ENCODE assay signal across 1 cellular context in the genomic region with DNA sequence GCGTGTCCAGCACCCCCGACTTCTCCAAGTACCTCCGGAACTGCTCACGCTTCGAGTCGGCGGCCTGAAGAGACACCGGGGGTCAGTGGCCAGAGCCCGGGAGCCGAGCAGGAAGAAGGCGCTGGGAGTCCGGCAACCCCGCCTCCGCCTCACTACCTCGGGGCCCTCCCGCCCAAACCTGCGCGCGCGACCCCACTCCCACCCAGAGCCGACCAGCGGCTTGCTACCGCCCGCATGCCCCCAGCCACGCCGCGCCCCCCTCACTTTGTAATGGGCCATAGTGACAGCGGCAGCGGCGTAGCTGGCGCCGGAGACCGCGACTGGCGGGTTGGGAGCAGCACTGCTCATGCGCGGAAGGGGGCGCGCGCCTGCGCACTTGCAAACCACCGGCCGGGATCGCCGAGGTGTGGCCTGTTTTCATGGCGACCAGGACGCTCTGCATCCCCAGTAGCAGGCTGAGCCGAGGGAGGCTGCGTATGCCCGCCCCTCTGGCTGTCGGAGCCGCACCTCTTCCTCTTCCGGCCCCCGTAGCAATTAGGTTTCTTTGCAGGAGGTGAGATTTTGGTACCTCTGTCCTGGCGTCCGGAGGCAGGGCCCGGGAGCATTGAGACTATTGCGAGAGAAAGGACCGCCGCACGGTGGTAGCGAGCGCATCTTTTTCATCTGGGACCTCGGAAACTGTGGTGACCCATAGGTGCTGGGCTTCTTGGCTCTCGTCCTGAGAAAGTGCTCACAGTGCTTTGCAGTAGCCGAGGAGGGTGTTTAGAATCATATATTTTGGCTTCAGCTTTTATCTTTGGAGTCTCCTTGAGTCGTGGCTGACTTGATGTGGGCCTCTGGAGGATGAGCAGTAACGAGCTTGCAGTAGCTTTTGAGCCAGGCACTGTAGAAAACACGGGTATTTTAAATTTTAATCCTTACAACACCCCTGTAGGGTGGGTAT.
TF ChIP-seq lines count a peak whose summit lies in the region.

A gene with protein sequence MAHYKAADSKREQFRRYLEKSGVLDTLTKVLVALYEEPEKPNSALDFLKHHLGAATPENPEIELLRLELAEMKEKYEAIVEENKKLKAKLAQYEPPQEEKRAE (minus strand): TSS at position 322 of the 943 bp plus-strand sequence. CDS start 43 bp downstream, at position 279.

TF ChIP-seq in GM23338, 12 proteins besides CTCF, POLR2A, EP300 and RAD21:
- TF ChIP-seq, protein P1, sequence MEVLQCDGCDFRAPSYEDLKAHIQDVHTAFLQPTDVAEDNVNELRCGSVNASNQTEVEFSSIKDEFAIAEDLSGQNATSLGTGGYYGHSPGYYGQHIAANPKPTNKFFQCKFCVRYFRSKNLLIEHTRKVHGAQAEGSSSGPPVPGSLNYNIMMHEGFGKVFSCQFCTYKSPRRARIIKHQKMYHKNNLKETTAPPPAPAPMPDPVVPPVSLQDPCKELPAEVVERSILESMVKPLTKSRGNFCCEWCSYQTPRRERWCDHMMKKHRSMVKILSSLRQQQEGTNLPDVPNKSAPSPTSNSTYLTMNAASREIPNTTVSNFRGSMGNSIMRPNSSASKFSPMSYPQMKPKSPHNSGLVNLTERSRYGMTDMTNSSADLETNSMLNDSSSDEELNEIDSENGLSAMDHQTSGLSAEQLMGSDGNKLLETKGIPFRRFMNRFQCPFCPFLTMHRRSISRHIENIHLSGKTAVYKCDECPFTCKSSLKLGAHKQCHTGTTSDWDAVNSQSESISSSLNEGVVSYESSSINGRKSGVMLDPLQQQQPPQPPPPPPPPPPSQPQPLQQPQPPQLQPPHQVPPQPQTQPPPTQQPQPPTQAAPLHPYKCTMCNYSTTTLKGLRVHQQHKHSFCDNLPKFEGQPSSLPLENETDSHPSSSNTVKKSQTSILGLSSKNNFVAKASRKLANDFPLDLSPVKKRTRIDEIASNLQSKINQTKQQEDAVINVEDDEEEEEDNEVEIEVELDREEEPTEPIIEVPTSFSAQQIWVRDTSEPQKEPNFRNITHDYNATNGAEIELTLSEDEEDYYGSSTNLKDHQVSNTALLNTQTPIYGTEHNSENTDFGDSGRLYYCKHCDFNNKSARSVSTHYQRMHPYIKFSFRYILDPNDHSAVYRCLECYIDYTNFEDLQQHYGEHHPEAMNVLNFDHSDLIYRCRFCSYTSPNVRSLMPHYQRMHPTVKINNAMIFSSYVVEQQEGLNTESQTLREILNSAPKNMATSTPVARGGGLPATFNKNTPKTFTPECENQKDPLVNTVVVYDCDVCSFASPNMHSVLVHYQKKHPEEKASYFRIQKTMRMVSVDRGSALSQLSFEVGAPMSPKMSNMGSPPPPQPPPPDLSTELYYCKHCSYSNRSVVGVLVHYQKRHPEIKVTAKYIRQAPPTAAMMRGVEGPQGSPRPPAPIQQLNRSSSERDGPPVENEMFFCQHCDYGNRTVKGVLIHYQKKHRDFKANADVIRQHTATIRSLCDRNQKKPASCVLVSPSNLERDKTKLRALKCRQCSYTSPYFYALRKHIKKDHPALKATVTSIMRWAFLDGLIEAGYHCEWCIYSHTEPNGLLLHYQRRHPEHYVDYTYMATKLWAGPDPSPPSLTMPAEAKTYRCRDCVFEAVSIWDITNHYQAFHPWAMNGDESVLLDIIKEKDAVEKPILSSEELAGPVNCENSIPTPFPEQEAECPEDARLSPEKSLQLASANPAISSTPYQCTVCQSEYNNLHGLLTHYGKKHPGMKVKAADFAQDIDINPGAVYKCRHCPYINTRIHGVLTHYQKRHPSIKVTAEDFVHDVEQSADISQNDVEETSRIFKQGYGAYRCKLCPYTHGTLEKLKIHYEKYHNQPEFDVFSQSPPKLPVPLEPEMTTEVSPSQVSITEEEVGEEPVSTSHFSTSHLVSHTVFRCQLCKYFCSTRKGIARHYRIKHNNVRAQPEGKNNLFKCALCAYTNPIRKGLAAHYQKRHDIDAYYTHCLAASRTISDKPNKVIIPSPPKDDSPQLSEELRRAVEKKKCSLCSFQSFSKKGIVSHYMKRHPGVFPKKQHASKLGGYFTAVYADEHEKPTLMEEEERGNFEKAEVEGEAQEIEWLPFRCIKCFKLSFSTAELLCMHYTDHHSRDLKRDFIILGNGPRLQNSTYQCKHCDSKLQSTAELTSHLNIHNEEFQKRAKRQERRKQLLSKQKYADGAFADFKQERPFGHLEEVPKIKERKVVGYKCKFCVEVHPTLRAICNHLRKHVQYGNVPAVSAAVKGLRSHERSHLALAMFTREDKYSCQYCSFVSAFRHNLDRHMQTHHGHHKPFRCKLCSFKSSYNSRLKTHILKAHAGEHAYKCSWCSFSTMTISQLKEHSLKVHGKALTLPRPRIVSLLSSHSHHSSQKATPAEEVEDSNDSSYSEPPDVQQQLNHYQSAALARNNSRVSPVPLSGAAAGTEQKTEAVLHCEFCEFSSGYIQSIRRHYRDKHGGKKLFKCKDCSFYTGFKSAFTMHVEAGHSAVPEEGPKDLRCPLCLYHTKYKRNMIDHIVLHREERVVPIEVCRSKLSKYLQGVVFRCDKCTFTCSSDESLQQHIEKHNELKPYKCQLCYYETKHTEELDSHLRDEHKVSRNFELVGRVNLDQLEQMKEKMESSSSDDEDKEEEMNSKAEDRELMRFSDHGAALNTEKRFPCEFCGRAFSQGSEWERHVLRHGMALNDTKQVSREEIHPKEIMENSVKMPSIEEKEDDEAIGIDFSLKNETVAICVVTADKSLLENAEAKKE (CRISPR knock-in tag; IDR thresholded peaks at IDR 0.05) = no peak
- TF ChIP-seq POLR2AphosphoS5 (IDR thresholded peaks at IDR 0.05; ENCODE audit: low read depth) = peak; percentile 81
- no peak for TF ChIP-seq CREB1 (CRISPR knock-in tag; IDR thresholded peaks at IDR 0.05; ENCODE audit: low read depth)
- TF ChIP-seq, protein P2, sequence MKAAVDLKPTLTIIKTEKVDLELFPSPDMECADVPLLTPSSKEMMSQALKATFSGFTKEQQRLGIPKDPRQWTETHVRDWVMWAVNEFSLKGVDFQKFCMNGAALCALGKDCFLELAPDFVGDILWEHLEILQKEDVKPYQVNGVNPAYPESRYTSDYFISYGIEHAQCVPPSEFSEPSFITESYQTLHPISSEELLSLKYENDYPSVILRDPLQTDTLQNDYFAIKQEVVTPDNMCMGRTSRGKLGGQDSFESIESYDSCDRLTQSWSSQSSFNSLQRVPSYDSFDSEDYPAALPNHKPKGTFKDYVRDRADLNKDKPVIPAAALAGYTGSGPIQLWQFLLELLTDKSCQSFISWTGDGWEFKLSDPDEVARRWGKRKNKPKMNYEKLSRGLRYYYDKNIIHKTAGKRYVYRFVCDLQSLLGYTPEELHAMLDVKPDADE (IDR thresholded peaks at IDR 0.05) = peak; percentile 39; the same call in 1 of the 2 replicates
- TF ChIP-seq NANOG (IDR thresholded peaks at IDR 0.05; ENCODE audit: borderline replicate concordance) = no peak
- no peak for TF ChIP-seq EZH2 (IDR thresholded peaks at IDR 0.05; ENCODE audit: low read depth, unreplicated experiment)
- no peak for TF ChIP-seq STAT1 (IDR thresholded peaks at IDR 0.05; ENCODE audit: unreplicated experiment)
- TF ChIP-seq EZH2phosphoT487 (IDR thresholded peaks at IDR 0.05; ENCODE audit: unreplicated experiment) = no peak
- TF ChIP-seq JUNB (IDR thresholded peaks at IDR 0.05; ENCODE audit: unreplicated experiment) = no peak
- no peak for TF ChIP-seq ZNF114 (CRISPR knock-in tag; IDR thresholded peaks at IDR 0.05)
- TF ChIP-seq, protein P3, sequence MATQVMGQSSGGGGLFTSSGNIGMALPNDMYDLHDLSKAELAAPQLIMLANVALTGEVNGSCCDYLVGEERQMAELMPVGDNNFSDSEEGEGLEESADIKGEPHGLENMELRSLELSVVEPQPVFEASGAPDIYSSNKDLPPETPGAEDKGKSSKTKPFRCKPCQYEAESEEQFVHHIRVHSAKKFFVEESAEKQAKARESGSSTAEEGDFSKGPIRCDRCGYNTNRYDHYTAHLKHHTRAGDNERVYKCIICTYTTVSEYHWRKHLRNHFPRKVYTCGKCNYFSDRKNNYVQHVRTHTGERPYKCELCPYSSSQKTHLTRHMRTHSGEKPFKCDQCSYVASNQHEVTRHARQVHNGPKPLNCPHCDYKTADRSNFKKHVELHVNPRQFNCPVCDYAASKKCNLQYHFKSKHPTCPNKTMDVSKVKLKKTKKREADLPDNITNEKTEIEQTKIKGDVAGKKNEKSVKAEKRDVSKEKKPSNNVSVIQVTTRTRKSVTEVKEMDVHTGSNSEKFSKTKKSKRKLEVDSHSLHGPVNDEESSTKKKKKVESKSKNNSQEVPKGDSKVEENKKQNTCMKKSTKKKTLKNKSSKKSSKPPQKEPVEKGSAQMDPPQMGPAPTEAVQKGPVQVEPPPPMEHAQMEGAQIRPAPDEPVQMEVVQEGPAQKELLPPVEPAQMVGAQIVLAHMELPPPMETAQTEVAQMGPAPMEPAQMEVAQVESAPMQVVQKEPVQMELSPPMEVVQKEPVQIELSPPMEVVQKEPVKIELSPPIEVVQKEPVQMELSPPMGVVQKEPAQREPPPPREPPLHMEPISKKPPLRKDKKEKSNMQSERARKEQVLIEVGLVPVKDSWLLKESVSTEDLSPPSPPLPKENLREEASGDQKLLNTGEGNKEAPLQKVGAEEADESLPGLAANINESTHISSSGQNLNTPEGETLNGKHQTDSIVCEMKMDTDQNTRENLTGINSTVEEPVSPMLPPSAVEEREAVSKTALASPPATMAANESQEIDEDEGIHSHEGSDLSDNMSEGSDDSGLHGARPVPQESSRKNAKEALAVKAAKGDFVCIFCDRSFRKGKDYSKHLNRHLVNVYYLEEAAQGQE (IDR thresholded peaks at IDR 0.05; ENCODE audit: unreplicated experiment) = no peak
- TF ChIP-seq ZNF331 (CRISPR knock-in tag; IDR thresholded peaks at IDR 0.05; ENCODE audit: low read depth) = no peak
